Comparison of ENCODE assay signal across 21 cellular contexts in genomic region chr1:204780682-204781081, GRCh38.
"Had no signal": no experiment of that assay in that cellular context is flagged by ENCODE, and none has a peak within 500 bp of the region (broad histone marks: within the 10 kb centered on the region; RNA-seq: fewer than 3 reads in every experiment).

No MANE protein-coding gene starts in this region.

- H3K4me1 ChIP-seq: body of pancreas, right lobe of liver, transverse colon had no signal

- H3K4me3 ChIP-seq: body of pancreas, right lobe of liver, skin epidermis, transverse colon had no signal

- H3K27ac Mint-ChIP-seq: activated naive CD4-positive, alpha-beta T cell treated with anti-CD3 and anti-CD28 coated beads, Interleukin-2, amount 50 U/mL, for 24 hours; dendritic cell treated with granulocyte-macrophage colony-stimulating factor and Interleukin-4, amounts not matched to agents 40 ng/mL and 50 ng/mL, for 4 days; memory B cell; naive B cell; stimulated activated effector memory CD8-positive, alpha-beta T cell treated with anti-CD3 and anti-CD28 coated beads, Interleukin-12 subunit alpha, Interleukin-12 subunit beta, amount 100 ng/mL, for 72 hours had no signal

- H3K27me3 ChIP-seq: body of pancreas, right lobe of liver had no signal

- H3K27me3 Mint-ChIP-seq: activated naive CD4-positive, alpha-beta T cell treated with anti-CD3 and anti-CD28 coated beads, Interleukin-2, amount 50 U/mL, for 24 hours had no signal

- H3K36me3 ChIP-seq: right lobe of liver, transverse colon had no signal

- H3K4me3 Mint-ChIP-seq: activated naive CD4-positive, alpha-beta T cell treated with anti-CD3 and anti-CD28 coated beads, Interleukin-2, amount 50 U/mL, for 24 hours; dendritic cell treated with granulocyte-macrophage colony-stimulating factor and Interleukin-4, amounts not matched to agents 40 ng/mL and 50 ng/mL, for 4 days; memory B cell; naive B cell; neural crest cell; stimulated activated effector memory CD8-positive, alpha-beta T cell treated with anti-CD3 and anti-CD28 coated beads, Interleukin-12 subunit alpha, Interleukin-12 subunit beta, amount 100 ng/mL, for 72 hours had no signal

- DNase-seq: activated gamma-delta T cell treated with Interleukin-2 at 50 U/mL for 16 hours; activated T-cell treated with anti-CD3 and anti-CD28 coated beads, Interleukin-2, amount 50 U/mL, for 1 hour; anterior cingulate cortex; body of pancreas; caudate nucleus; effector CD8-positive, alpha-beta T cell; erythroblast; foreskin fibroblast; hypothalamus; naive B cell; occipital lobe; posterior cingulate gyrus; right lobe of liver; stimulated activated CD4-positive, alpha-beta T cell treated with anti-CD3 and anti-CD28 coated beads, Interleukin-2, amount 100 ng/mL, for 24 hours; transverse colon had no signal

- H3K27ac ChIP-seq: body of pancreas, right lobe of liver, skin epidermis, transverse colon had no signal

- H3K36me3 Mint-ChIP-seq: activated naive CD4-positive, alpha-beta T cell treated with anti-CD3 and anti-CD28 coated beads, Interleukin-2, amount 50 U/mL, for 24 hours; memory B cell; naive B cell; stimulated activated effector memory CD8-positive, alpha-beta T cell treated with anti-CD3 and anti-CD28 coated beads, Interleukin-12 subunit alpha, Interleukin-12 subunit beta, amount 100 ng/mL, for 72 hours had no signal

- ATAC-seq: body of pancreas; right lobe of liver; stimulated activated effector memory CD8-positive, alpha-beta T cell treated with anti-CD3 and anti-CD28 coated beads, Interleukin-12 subunit alpha, Interleukin-12 subunit beta, amount 100 ng/mL, for 72 hours had no signal

- H3K9me3 ChIP-seq: body of pancreas, right lobe of liver, transverse colon had no signal

- H3K9me3 Mint-ChIP-seq: activated naive CD4-positive, alpha-beta T cell treated with anti-CD3 and anti-CD28 coated beads, Interleukin-2, amount 50 U/mL, for 24 hours; dendritic cell treated with granulocyte-macrophage colony-stimulating factor and Interleukin-4, amounts not matched to agents 40 ng/mL and 50 ng/mL, for 4 days; memory B cell; neural crest cell; stimulated activated effector memory CD8-positive, alpha-beta T cell treated with anti-CD3 and anti-CD28 coated beads, Interleukin-12 subunit alpha, Interleukin-12 subunit beta, amount 100 ng/mL, for 72 hours had no signal

- H3K4me1 Mint-ChIP-seq: activated naive CD4-positive, alpha-beta T cell treated with anti-CD3 and anti-CD28 coated beads, Interleukin-2, amount 50 U/mL, for 24 hours; memory B cell; naive B cell; neural crest cell; stimulated activated effector memory CD8-positive, alpha-beta T cell treated with anti-CD3 and anti-CD28 coated beads, Interleukin-12 subunit alpha, Interleukin-12 subunit beta, amount 100 ng/mL, for 72 hours had no signal
